ENCODE assay signal across 1 cellular context in the genomic region with DNA sequence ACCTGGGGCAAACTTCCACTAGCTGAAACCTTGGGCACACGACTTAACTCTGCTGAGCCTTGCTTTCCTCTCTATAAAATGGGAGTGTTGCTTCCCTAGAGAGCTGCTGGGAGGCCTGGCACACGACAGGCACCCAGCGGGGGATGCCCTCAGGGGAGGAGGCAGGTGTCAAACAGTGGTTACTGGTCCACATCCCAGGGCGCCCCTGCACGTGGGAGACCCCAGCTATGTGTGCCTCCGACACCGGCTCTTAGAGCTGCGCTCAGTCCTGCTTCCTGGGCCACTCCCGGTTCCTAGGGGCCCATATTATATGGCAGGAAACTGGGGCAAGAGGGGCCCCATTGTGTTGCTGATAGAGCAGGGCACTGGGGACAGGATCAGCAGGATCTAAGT.
TF ChIP-seq lines count a peak whose summit lies in the region.

No MANE protein-coding gene starts in this region.

TF ChIP-seq in GM23338, 12 proteins besides CTCF, POLR2A, EP300 and RAD21 (continued from another document):
- TF ChIP-seq CREB1 (CRISPR knock-in tag; IDR thresholded peaks at IDR 0.05; ENCODE audit: low read depth) (no peak), NANOG (IDR thresholded peaks at IDR 0.05; ENCODE audit: borderline replicate concordance) (no peak)
